ENCODE assay signal across 22 cellular contexts in genomic region chr10:25061125-25061524, GRCh38. TPM values are rescaled to one million over a fixed set of nuclear protein-coding genes. Genes with fewer than 3 reads are reported as not detected.
A peak's percentile ranks its signal among the peaks of the same experiment; 100 is the strongest.
DNase-seq lines count a peak whose midpoint lies in the region; ATAC-seq, FAIRE-seq and TF ChIP-seq lines count a peak whose summit lies in the region.
"Had no signal": no experiment of that assay in that cellular context is flagged by ENCODE, and none has a peak within 500 bp of the region (broad histone marks: within the 10 kb centered on the region; RNA-seq: fewer than 3 reads in every experiment).

No MANE protein-coding gene starts in this region.

- no peak for TF ChIP-seq POLR2A in Peyer's patch (IDR thresholded peaks at IDR 0.05)
- TF ChIP-seq POLR2A in endothelial cell of umbilical vein (IDR thresholded peaks at IDR 0.05; ENCODE audit: low read depth, low read length), result no peak

- H3K27me3 ChIP-seq in Peyer's patch (no peaks in the 10 kb centered on the region), endothelial cell of umbilical vein (ENCODE audit: control insufficient read depth in 2 of 2, insufficient read depth in 2 of 2, low read length in 2 of 2) (no peaks in the 10 kb centered on the region), trophoblast cell (ENCODE audit: insufficient read depth, low read length) (no peaks in the 10 kb centered on the region)
- H3K27me3 ChIP-seq: pancreas, suprapubic skin, vagina had no signal

- peak overlapping the region; percentile 95 for H2BK12ac ChIP-seq in trophoblast cell (ENCODE audit: low read length)

- peak overlapping the region; percentile 86 for H3K14ac ChIP-seq in trophoblast cell (ENCODE audit: low read length)

- peak overlapping the region; percentile 44 for H4K8ac ChIP-seq in trophoblast cell (ENCODE audit: low read depth, low read length)

- peak overlapping the region; percentile 79 for H2AK5ac ChIP-seq in trophoblast cell (ENCODE audit: low read length)

- H3K9me3 ChIP-seq in Peyer's patch (no peaks in the 10 kb centered on the region), endothelial cell of umbilical vein (replicated peaks; ENCODE audit: control insufficient read depth, insufficient read depth, low read length) (no peaks in the 10 kb centered on the region), trophoblast cell (ENCODE audit: insufficient read depth, low read depth, low read length) (no peaks in the 10 kb centered on the region)
- H3K9me3 ChIP-seq: pancreas, suprapubic skin, vagina had no signal

- H3K23ac ChIP-seq in trophoblast cell (ENCODE audit: low read length), result no peak overlapping the region

- H4K12ac ChIP-seq in trophoblast cell (ENCODE audit: low read depth, low read length), result no peak overlapping the region

- no peaks in the 10 kb centered on the region for H3K79me2 ChIP-seq in endothelial cell of umbilical vein (ENCODE audit: control insufficient read depth, insufficient read depth, low read length)
- H3K79me2 ChIP-seq in trophoblast cell (ENCODE audit: control insufficient read depth, insufficient read depth, low read length, poor library complexity), result peaks cover 9% of the 10 kb centered on the region

- no TSS peak for BruUV-seq in endothelial cell of umbilical vein (replicated peaks; lab: Mats Ljungman, UMichigan)

- H4K91ac ChIP-seq in trophoblast cell (ENCODE audit: low read depth, low read length), result peak overlapping the region; percentile 98

- CTCF ChIA-PET in endothelial cell of umbilical vein (lab: Charles Lee), result interaction anchor here (0.8 to 1.1 kb wide), 2 partner anchors 19 to 20 kb away, joined by 3 to 4 read pairs; no protein-coding TSS in a partner anchor

- H3K9ac ChIP-seq in endothelial cell of umbilical vein (replicated peaks; ENCODE audit: extremely low read depth, insufficient read depth, low read length) (no peak overlapping the region), trophoblast cell (ENCODE audit: low read length) (no peak overlapping the region)

- H3K27ac ChIP-seq in Peyer's patch, result peak overlapping the region in 3 of 4 donors; percentile 72 to 95 (median 82)
- peak overlapping the region; percentile 93 for H3K27ac ChIP-seq in endothelial cell of umbilical vein (ENCODE audit: insufficient read depth, low read depth, low read length)
- H3K27ac ChIP-seq in trophoblast cell (ENCODE audit: low read depth, low read length), result peak overlapping the region; percentile 90
- H3K27ac ChIP-seq: vagina had no signal

- H2BK120ac ChIP-seq in trophoblast cell (ENCODE audit: insufficient read depth, low read length, poor library complexity), result peak overlapping the region; percentile 98

- H3K18ac ChIP-seq in trophoblast cell (ENCODE audit: low read length), result peak overlapping the region; percentile 54

- no peak overlapping the region for H3K4me3 ChIP-seq in Peyer's patch
- no peak overlapping the region for H3K4me3 ChIP-seq in endothelial cell of umbilical vein (replicated peaks in 1 of 3; ENCODE audit: insufficient read depth in 1 of 3, low read depth in 1 of 3, low read length in 3 of 3)
- no peak overlapping the region for H3K4me3 ChIP-seq in trophoblast cell (ENCODE audit: low read depth, low read length)
- H3K4me3 ChIP-seq: pancreas, suprapubic skin, vagina had no signal

- no peak for TF ChIP-seq CTCF in Peyer's patch (IDR thresholded peaks at IDR 0.05)
- no peak for TF ChIP-seq CTCF in endothelial cell of umbilical vein (IDR thresholded peaks at IDR 0.05; ENCODE audit: extremely low read depth in 1 of 2, insufficient read depth in 1 of 2, low read depth in 1 of 2, low read length in 2 of 2)

- intact Hi-C loops in endothelial cell of umbilical vein (cut with micrococcal nuclease), result no loop called here

- H2AFZ ChIP-seq in endothelial cell of umbilical vein (ENCODE audit: low read depth, low read length) (no peak overlapping the region), trophoblast cell (ENCODE audit: insufficient read depth, low read length, poor library complexity) (peak overlapping the region; percentile 66)

- H3K9me1 ChIP-seq in endothelial cell of umbilical vein (replicated peaks; ENCODE audit: control insufficient read depth, extremely low read depth, insufficient read depth, low read length), result no peaks in the 10 kb centered on the region

- POLR2A ChIA-PET in endothelial cell of umbilical vein (lab: Charles Lee), result no interaction called here

- H2BK5ac ChIP-seq in trophoblast cell (ENCODE audit: low read depth, low read length, poor library complexity), result peak overlapping the region; percentile 97

- DNase-seq in DMS 273 treated with DMSO at 0.1 percent for 48 hours (lab: John Stamatoyannopoulos, UW) (peak; percentile 28), Peyer's patch (no peak), endothelial cell of umbilical vein (ENCODE audit: low read depth, low spot score) (no peak), trophoblast cell (no peak), COR-L47 (lab: John Stamatoyannopoulos, UW) (no peak)
- no peak for DNase-seq in stimulated activated CD4-positive, alpha-beta T cell treated with anti-CD3 and anti-CD28 coated beads, Interleukin-2, amount 100 ng/mL, for 24 hours
- DNase-seq: GDM1; naive thymus-derived CD8-positive, alpha-beta T cell; NCI-H1092; NCI-H1930; NCI-H2227 treated with DMSO at 0.1 percent for 48 hours; NCI-H774; pancreas; right cardiac atrium; SHP77 had no signal

- ATAC-seq in GM21619 (IDR thresholded peaks at IDR 0.05; ENCODE audit: unreplicated experiment), result no peak
- ATAC-seq: activated CD4-positive, alpha-beta T cell treated with anti-CD3 and anti-CD28 coated beads for 36 hours; naive thymus-derived CD8-positive, alpha-beta T cell; right cardiac atrium had no signal

- no peaks in the 10 kb centered on the region for H3K36me3 ChIP-seq in Peyer's patch
- H3K36me3 ChIP-seq in endothelial cell of umbilical vein (ENCODE audit: control insufficient read depth in 2 of 2, extremely low read depth in 1 of 2, insufficient read depth in 2 of 2, low read length in 2 of 2), result no peaks in the 10 kb centered on the region
- no peaks in the 10 kb centered on the region for H3K36me3 ChIP-seq in trophoblast cell (ENCODE audit: control insufficient read depth in 1 of 2, insufficient read depth in 2 of 2, low read length in 2 of 2)
- H3K36me3 ChIP-seq: pancreas, suprapubic skin, vagina had no signal

- H3K4ac ChIP-seq in trophoblast cell (ENCODE audit: low read depth, low read length), result peak overlapping the region; percentile 49

- H3K4me2 ChIP-seq in endothelial cell of umbilical vein (ENCODE audit: insufficient read depth, low read length), result no peak overlapping the region
- no peak overlapping the region for H3K4me2 ChIP-seq in trophoblast cell (ENCODE audit: low read length)

- peaks cover 36% of the 10 kb centered on the region for H3K79me1 ChIP-seq in trophoblast cell (ENCODE audit: low read length)

- FAIRE-seq in endothelial cell of umbilical vein (lab: Jason Lieb, UNC), result no peak
- FAIRE-seq: pancreas had no signal

- dilution Hi-C loops in endothelial cell of umbilical vein (cut with MboI; ENCODE audit: extremely low pct_ligation_motif_present, low sequenced_read_pairs), result no loop called here

- H3K4me1 ChIP-seq in Peyer's patch (peaks cover 0 to 15% (median 0%) of the 10 kb centered on the region in 4 donors), endothelial cell of umbilical vein (ENCODE audit: control insufficient read depth, extremely low read depth, insufficient read depth, low read length) (peaks cover 29% of the 10 kb centered on the region), trophoblast cell (ENCODE audit: control insufficient read depth in 1 of 2, insufficient read depth in 2 of 2, low read length in 2 of 2) (peaks cover 18 to 29% of the 10 kb centered on the region in 2 experiments)
- H3K4me1 ChIP-seq: vagina had no signal

- no peaks in the 10 kb centered on the region for H4K20me1 ChIP-seq in endothelial cell of umbilical vein (replicated peaks; ENCODE audit: control insufficient read depth, extremely low read depth, insufficient read depth, low read length)

- WGBS in trophoblast cell (ENCODE audit: extremely low coverage, insufficient coverage, insufficient read length), result no CpG with 5 or more reads among the region's 7 CpGs

TF ChIP-seq in endothelial cell of umbilical vein, 7 proteins besides CTCF, POLR2A, EP300 and RAD21 (continues in another document):
- TF ChIP-seq MYC (IDR thresholded peaks at IDR 0.05; ENCODE audit: low read depth, low read length) (no peak), EZH2 (IDR thresholded peaks at IDR 0.05; ENCODE audit: borderline replicate concordance, low read depth, low read length, severe bottlenecking) (no peak), GATA2 (IDR thresholded peaks at IDR 0.05; ENCODE audit: insufficient read depth, insufficient read length, low read depth, low read length) (no peak), JUN (IDR thresholded peaks at IDR 0.05; ENCODE audit: borderline replicate concordance, insufficient read depth, insufficient read length, low read depth) (no peak), POLR2AphosphoS5 (IDR thresholded peaks at IDR 0.05; ENCODE audit: insufficient read depth, low read depth, low read length) (no peak), MAX (IDR thresholded peaks at IDR 0.05; ENCODE audit: insufficient read depth, insufficient read length) (no peak)

RNA-seq across cellular contexts. Expression of gene THNSL1, which starts 44.7 kb away (rescaled TPM):
- 1 to 10 TPM; 1.1 to 3.3 (median 1.9) TPM for total RNA-seq in Peyer's patch
- total RNA-seq in endothelial cell of umbilical vein, result 1.9 and 2.1 TPM in 2 replicates
- 0.38 and 0.52 TPM in 2 replicates for polyA plus RNA-seq in endothelial cell of umbilical vein
- polyA plus RNA-seq in endothelial cell of umbilical vein (2011; cell fraction: cytosol; rRNA removed), result 0.74 and 0.80 TPM in 2 replicates
- polyA plus RNA-seq in endothelial cell of umbilical vein (2011; cell fraction: nucleus; rRNA removed), result 0.52 and 0.58 TPM in 2 replicates
- 2.5 and 2.8 TPM in 2 replicates for polyA plus RNA-seq in endothelial cell of umbilical vein (2012)
- 0.75 and 0.79 TPM in 2 replicates for polyA minus RNA-seq in endothelial cell of umbilical vein
- 0.72 TPM for polyA minus RNA-seq in endothelial cell of umbilical vein (2011; cell fraction: cytosol; rRNA and poly(A)+ RNA removed)
- 0.38 TPM in 2 replicates for polyA minus RNA-seq in endothelial cell of umbilical vein (2011; cell fraction: nucleus; rRNA and poly(A)+ RNA removed)
- polyA plus RNA-seq in trophoblast cell (2013), result 1.0 and 1.2 TPM in 2 replicates

RNA-seq across cellular contexts. Expression of gene ENKUR, which starts 45.2 kb away (rescaled TPM):
- total RNA-seq in Peyer's patch (under 1 TPM in 2 of 4 donors, not detected in 2; 0.38 to 0.53 TPM), endothelial cell of umbilical vein (0.30 and 0.35 TPM in 2 replicates)
- 0.07 and 0.13 TPM in 2 replicates for polyA plus RNA-seq in endothelial cell of umbilical vein
- 0.04 and 0.06 TPM in 2 replicates for polyA plus RNA-seq in endothelial cell of umbilical vein (2011; cell fraction: cytosol; rRNA removed)
- 0.04 and 0.25 TPM in 2 replicates for polyA plus RNA-seq in endothelial cell of umbilical vein (2011; cell fraction: nucleus; rRNA removed)
- 0.13 and 0.16 TPM in 2 replicates for polyA plus RNA-seq in endothelial cell of umbilical vein (2012)
- polyA minus RNA-seq in endothelial cell of umbilical vein, result 0.21 TPM in 1 of 2 replicates, not detected in the other
- polyA minus RNA-seq in endothelial cell of umbilical vein (2011; cell fraction: cytosol; rRNA and poly(A)+ RNA removed), result not detected
- polyA minus RNA-seq in endothelial cell of umbilical vein (2011; cell fraction: nucleus; rRNA and poly(A)+ RNA removed), result 0.14 TPM in 1 of 2 replicates, not detected in the other
- 0.60 and 0.63 TPM in 2 replicates for polyA plus RNA-seq in trophoblast cell (2013)
- total RNA-seq: activated T-helper 2 cell treated with anti-CD3 and anti-CD28 coated beads, Interferon-gamma antibody, Interleukin-2, Interleukin-4, amounts not matched to agents 10 μg/mL and 5 μg/mL and 100 μg/mL, durations not matched to agents 14 hours and 24 hours and 36 hours; LHCN-M2; mesenteric fat pad; naive thymus-derived CD8-positive, alpha-beta T cell; right cardiac atrium; suprapubic skin; vagina had no signal
- polyA plus RNA-seq: naive thymus-derived CD8-positive, alpha-beta T cell; right cardiac atrium had no signal
